Comparison of ENCODE assay signal across 1 cellular context in the genomic region with DNA sequence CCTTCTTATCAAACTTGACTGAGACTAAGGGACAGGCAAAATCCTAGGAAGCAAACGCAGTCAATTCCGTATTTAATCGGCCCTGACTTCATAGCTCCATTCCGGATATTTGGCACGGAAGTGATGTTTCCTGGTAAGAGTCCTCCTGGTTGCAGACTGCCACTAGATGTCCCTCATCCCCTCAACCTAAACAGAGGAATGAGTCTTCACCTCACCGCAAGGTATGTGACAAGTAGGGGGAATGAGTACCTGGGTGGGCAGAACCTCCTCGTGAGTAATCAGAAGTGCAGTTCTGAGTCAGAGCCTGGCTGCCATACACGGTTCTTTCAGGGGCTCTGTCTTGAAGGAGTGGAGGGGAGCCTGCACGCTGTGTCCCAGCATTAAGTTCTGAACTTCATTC.
TF ChIP-seq lines count a peak whose summit lies in the region.

No MANE protein-coding gene starts in this region.

TF ChIP-seq in H1, 55 proteins besides CTCF, POLR2A, EP300 and RAD21 (continued from another document):
- TF ChIP-seq RBBP5 (IDR thresholded peaks at IDR 0.05; ENCODE audit: borderline replicate concordance, low read depth, low read length), result no peak
- 0 out of 2 replicates have a peak, but pooled peaks have one; percentile 28 for TF ChIP-seq TEAD4 (IDR thresholded peaks at IDR 0.05; ENCODE audit: low read depth, low read length)
